In genomic region chr4:120926358-120927025, GRCh38 we compare ENCODE assay signal across 16 cellular contexts. TPM values are rescaled to one million over a fixed set of nuclear protein-coding genes. Genes with fewer than 3 reads are reported as not detected.
DNase-seq lines count a peak whose midpoint lies in the region; TF ChIP-seq lines count a peak whose summit lies in the region.
"Had no signal": no experiment of that assay in that cellular context is flagged by ENCODE, and none has a peak within 500 bp of the region (broad histone marks: within the 10 kb centered on the region; RNA-seq: fewer than 3 reads in every experiment).

No MANE protein-coding gene starts in this region.

- no peaks in the 10 kb centered on the region for H3K36me3 ChIP-seq in adipocyte (ENCODE audit: control insufficient read depth, insufficient read depth, low read length, severe bottlenecking)
- no peaks in the 10 kb centered on the region for H3K36me3 ChIP-seq in colonic mucosa
- H3K36me3 ChIP-seq: BLaER1 had no signal

- no peak overlapping the region for H3K27ac ChIP-seq in colonic mucosa
- H3K27ac ChIP-seq: BLaER1, C4-2B had no signal

- no peak for TF ChIP-seq CTCF in colonic mucosa (IDR thresholded peaks at IDR 0.05)

- intact Hi-C loops in colonic mucosa (cut with DNase I): loop anchor here (5.0 kb wide), 1 partner anchor 146 kb away; the partner anchor contains the start of gene NDNF

- H3K9ac ChIP-seq in adipocyte (ENCODE audit: low read length) (no peak overlapping the region), colonic mucosa (ENCODE audit: low read depth in 2 of 2, low read length in 2 of 2) (no peak overlapping the region)
- H3K9ac ChIP-seq: BLaER1 had no signal

- H3K4me3 ChIP-seq in adipocyte (ENCODE audit: low read length): no peak overlapping the region
- H3K4me3 ChIP-seq in colonic mucosa: no peak overlapping the region
- H3K4me3 ChIP-seq: BLaER1, GM23338 had no signal

- DNase-seq in GM04503 (ENCODE audit: low read depth) (peak; percentile 12), adipocyte (ENCODE audit: low read depth) (peak; percentile 10), fibroblast of peridontal ligament (ENCODE audit: extremely low read depth) (peak; percentile 38), colonic mucosa (no peak), COLO668 (lab: John Stamatoyannopoulos, UW; ENCODE audit: unreplicated experiment) (no peak), putamen (ENCODE audit: low spot score) (no peak)
- DNase-seq: CD4-positive, CD25-positive, alpha-beta regulatory T cell; CD8-positive, alpha-beta T cell; DMS 273 treated with DMSO at 0.1 percent for 48 hours; DMS79; GF-D8; H9 had no signal

- H3K27me3 ChIP-seq in adipocyte (replicated peaks; ENCODE audit: control insufficient read depth, insufficient read depth, low read length) (no peaks in the 10 kb centered on the region), colonic mucosa (no peaks in the 10 kb centered on the region)
- H3K27me3 ChIP-seq: BLaER1 had no signal

- H3K4me1 ChIP-seq in adipocyte (ENCODE audit: control insufficient read depth, insufficient read depth, low read length) (peaks cover 7% of the 10 kb centered on the region), colonic mucosa (no peaks in the 10 kb centered on the region)
- H3K4me1 ChIP-seq: BLaER1 had no signal

- no peaks in the 10 kb centered on the region for H3K9me3 ChIP-seq in adipocyte (ENCODE audit: control insufficient read depth, low read length)
- H3K9me3 ChIP-seq in colonic mucosa: no peaks in the 10 kb centered on the region

RNA-seq across cellular contexts. Expression of gene PRDM5, which starts 4.0 kb away (rescaled TPM):
- total RNA-seq in colonic mucosa: 1 to 10 TPM; 9.2 to 9.3 TPM
- total RNA-seq: B cell had no signal

Comparison
In these comparisons a context has a peak if more than half of its experiments do, and no peak if none do; other contexts are left out.
1. DNase-seq: peak in GM04503 (single experiment), adipocyte (single experiment) and fibroblast of peridontal ligament (single experiment); none in colonic mucosa (single experiment), COLO668 (single experiment) and putamen (single experiment).